ENCODE assay signal across 28 cellular contexts in genomic region chr21:33708874-33709273, GRCh38.
"Had no signal": no experiment of that assay in that cellular context is flagged by ENCODE, and none has a peak within 500 bp of the region (broad histone marks: within the 10 kb centered on the region; RNA-seq: fewer than 3 reads in every experiment).

No MANE protein-coding gene starts in this region.

- ATAC-seq: activated CD4-positive, CD25-positive, alpha-beta regulatory T cell treated with anti-CD3 and anti-CD28 coated beads, Interleukin-2, amount 50 U/mL, for 24 hours; activated CD8-positive, alpha-beta memory T cell treated with anti-CD3 and anti-CD28 coated beads, Interleukin-2, amount 10 ng/mL, durations not matched to agents 7 days and 5 days; activated CD8-positive, alpha-beta T cell treated with anti-CD3 and anti-CD28 coated beads, Interleukin-2, amount 10 ng/mL, durations not matched to agents 7 days and 5 days; activated naive CD8-positive, alpha-beta T cell treated with anti-CD3 and anti-CD28 coated beads, Interleukin-2, amount 50 U/mL, for 24 hours; body of pancreas; esophagus mucosa had no signal

- H3K4me1 Mint-ChIP-seq: activated B cell treated with CpG ODN at 0.5 μM for 24 hours; activated naive CD8-positive, alpha-beta T cell treated with anti-CD3 and anti-CD28 coated beads for 36 hours; activated naive CD8-positive, alpha-beta T cell treated with anti-CD3 and anti-CD28 coated beads, Interleukin-2, amount 50 U/mL, for 24 hours had no signal

- H3K4me3 Mint-ChIP-seq: activated B cell treated with CpG ODN at 0.5 μM for 24 hours; activated CD4-positive, alpha-beta memory T cell treated with anti-CD3 and anti-CD28 coated beads for 36 hours; activated CD4-positive, alpha-beta T cell treated with anti-CD3 and anti-CD28 coated beads, Interleukin-2, amount 10 ng/mL, durations not matched to agents 24 days and 14 days; activated CD8-positive, alpha-beta memory T cell treated with anti-CD3 and anti-CD28 coated beads, Interleukin-2, amount 10 ng/mL, durations not matched to agents 7 days and 5 days; activated CD8-positive, alpha-beta T cell treated with anti-CD3 and anti-CD28 coated beads, Interleukin-2, amount 10 ng/mL, durations not matched to agents 7 days and 5 days; activated naive CD4-positive, alpha-beta T cell treated with anti-CD3 and anti-CD28 coated beads for 36 hours; activated naive CD4-positive, alpha-beta T cell treated with anti-CD3 and anti-CD28 coated beads, Interleukin-2, amount 50 U/mL, for 24 hours; activated naive CD8-positive, alpha-beta T cell treated with anti-CD3 and anti-CD28 coated beads for 36 hours; activated naive CD8-positive, alpha-beta T cell treated with anti-CD3 and anti-CD28 coated beads, Interleukin-2, amount 50 U/mL, for 24 hours; activated T-helper 1 cell treated with anti-CD3 and anti-CD28 coated beads, Interleukin-12 subunit alpha, Interleukin-12 subunit beta, Interleukin-2, Interleukin-4 antibody, amounts not matched to agents 30 ng/mL and 10 ng/mL and 1 ng/mL, durations not matched to agents 14 hours and 24 hours and 36 hours had no signal

- DNase-seq: activated B cell treated with CpG ODN at 0.5 μM for 24 hours; activated CD4-positive, alpha-beta memory T cell treated with anti-CD3 and anti-CD28 coated beads for 36 hours; activated CD8-positive, alpha-beta memory T cell treated with anti-CD3 and anti-CD28 coated beads, Interleukin-2, amount 10 ng/mL, durations not matched to agents 7 days and 5 days; activated CD8-positive, alpha-beta memory T cell treated with anti-CD3 and anti-CD28 coated beads, Interleukin-2, amount 50 U/mL, for 4 hours; activated CD8-positive, alpha-beta T cell treated with anti-CD3 and anti-CD28 coated beads, Interleukin-2, amount 10 ng/mL, durations not matched to agents 7 days and 5 days; activated effector memory CD4-positive, alpha-beta T cell treated with anti-CD3 and anti-CD28 coated beads, Interleukin-2, amount 50 U/mL, for 16 hours; activated naive CD4-positive, alpha-beta T cell treated with anti-CD3 and anti-CD28 coated beads for 36 hours; activated naive CD8-positive, alpha-beta T cell treated with anti-CD3 and anti-CD28 coated beads for 36 hours; activated naive CD8-positive, alpha-beta T cell treated with anti-CD3 and anti-CD28 coated beads, Interleukin-2, amount 50 U/mL, for 24 hours; activated T-cell treated with anti-CD3 and anti-CD28 coated beads, Interleukin-2, amount 50 U/mL, for 1 hour; activated T-cell treated with anti-CD3 and anti-CD28 coated beads, Interleukin-2, amount 50 U/mL, for 48 hours; adrenal gland; amygdala; aorta; body of pancreas; central memory CD4-positive, alpha-beta T cell; cerebellar nuclear complex; colonic mucosa; effector CD8-positive, alpha-beta T cell; foreskin fibroblast; head of caudate nucleus; T-helper 2 cell had no signal

- H3K36me3 ChIP-seq: adrenal gland, colonic mucosa had no signal

- H3K4me3 ChIP-seq: adrenal gland, body of pancreas, colonic mucosa had no signal

- H3K9me3 Mint-ChIP-seq: activated CD4-positive, alpha-beta T cell treated with anti-CD3 and anti-CD28 coated beads, Interleukin-2, amount 10 ng/mL, durations not matched to agents 24 days and 14 days had no signal

- H3K9me3 ChIP-seq: colonic mucosa had no signal

- H3K27me3 ChIP-seq: adrenal gland, body of pancreas, colonic mucosa had no signal

- H3K27ac ChIP-seq: adrenal gland, body of pancreas, colonic mucosa had no signal

- H3K27me3 Mint-ChIP-seq: activated B cell treated with CpG ODN at 0.5 μM for 24 hours; activated CD4-positive, alpha-beta memory T cell treated with anti-CD3 and anti-CD28 coated beads for 36 hours; activated naive CD4-positive, alpha-beta T cell treated with anti-CD3 and anti-CD28 coated beads, Interleukin-2, amount 50 U/mL, for 24 hours; activated naive CD8-positive, alpha-beta T cell treated with anti-CD3 and anti-CD28 coated beads for 36 hours; activated naive CD8-positive, alpha-beta T cell treated with anti-CD3 and anti-CD28 coated beads, Interleukin-2, amount 50 U/mL, for 24 hours had no signal

- H3K4me1 ChIP-seq: colonic mucosa had no signal

- H3K27ac Mint-ChIP-seq: activated B cell treated with CpG ODN at 0.5 μM for 24 hours; activated CD4-positive, alpha-beta memory T cell treated with anti-CD3 and anti-CD28 coated beads for 36 hours; activated CD4-positive, alpha-beta T cell treated with anti-CD3 and anti-CD28 coated beads, Interleukin-2, amount 10 ng/mL, durations not matched to agents 24 days and 14 days; activated CD8-positive, alpha-beta memory T cell treated with anti-CD3 and anti-CD28 coated beads, Interleukin-2, amount 10 ng/mL, durations not matched to agents 7 days and 5 days; activated CD8-positive, alpha-beta T cell treated with anti-CD3 and anti-CD28 coated beads, Interleukin-2, amount 10 ng/mL, durations not matched to agents 7 days and 5 days; activated naive CD4-positive, alpha-beta T cell treated with anti-CD3 and anti-CD28 coated beads for 36 hours; activated naive CD4-positive, alpha-beta T cell treated with anti-CD3 and anti-CD28 coated beads, Interleukin-2, amount 50 U/mL, for 24 hours; activated naive CD8-positive, alpha-beta T cell treated with anti-CD3 and anti-CD28 coated beads for 36 hours; activated naive CD8-positive, alpha-beta T cell treated with anti-CD3 and anti-CD28 coated beads, Interleukin-2, amount 50 U/mL, for 24 hours; activated T-helper 1 cell treated with anti-CD3 and anti-CD28 coated beads, Interleukin-12 subunit alpha, Interleukin-12 subunit beta, Interleukin-2, Interleukin-4 antibody, amounts not matched to agents 30 ng/mL and 10 ng/mL and 1 ng/mL, durations not matched to agents 14 hours and 24 hours and 36 hours; activated T-helper 2 cell treated with anti-CD3 and anti-CD28 coated beads, Interferon-gamma antibody, Interleukin-2, Interleukin-4, amounts not matched to agents 10 μg/mL and 5 μg/mL and 100 μg/mL, durations not matched to agents 14 hours and 24 hours and 36 hours had no signal
